Comparison of ENCODE assay signal across 9 cellular contexts in genomic region chr22:46077669-46078099, GRCh38.
DNase-seq lines count a peak whose midpoint lies in the region; ATAC-seq and TF ChIP-seq lines count a peak whose summit lies in the region.
"Had no signal": no experiment of that assay in that cellular context is flagged by ENCODE, and none has a peak within 500 bp of the region (broad histone marks: within the 10 kb centered on the region; RNA-seq: fewer than 3 reads in every experiment).

No MANE protein-coding gene starts in this region.

- H3K4me1 ChIP-seq in suprapubic skin: peaks cover 81% of the 10 kb centered on the region

- in situ Hi-C loops in brain microvascular endothelial cell (cut with HindIII; ENCODE audit: low pct_ligation_motif_present, low sequenced_read_pairs): no loop called here

- no peak for TF ChIP-seq EP300 in suprapubic skin (IDR thresholded peaks at IDR 0.05)

- ATAC-seq in HG03108 (IDR thresholded peaks at IDR 0.05; ENCODE audit: unreplicated experiment): no peak
- ATAC-seq: stimulated activated effector memory CD8-positive, alpha-beta T cell treated with anti-CD3 and anti-CD28 coated beads, Interleukin-12 subunit alpha, Interleukin-12 subunit beta, amount 100 ng/mL, for 72 hours had no signal

- WGBS in suprapubic skin: 10% methylated on average over 12 of the region's 12 CpGs

- H3K36me3 ChIP-seq in brain microvascular endothelial cell (replicated peaks): peaks cover 15% of the 10 kb centered on the region
- H3K36me3 ChIP-seq in kidney epithelial cell (ENCODE audit: control insufficient read depth, insufficient read depth, low read length): peaks cover 3% of the 10 kb centered on the region
- H3K36me3 ChIP-seq in suprapubic skin: no peaks in the 10 kb centered on the region

- H3K27me3 ChIP-seq in brain microvascular endothelial cell (replicated peaks) (no peaks in the 10 kb centered on the region), kidney epithelial cell (ENCODE audit: control insufficient read depth, insufficient read depth, low read length) (no peaks in the 10 kb centered on the region), suprapubic skin (no peaks in the 10 kb centered on the region)
- H3K27me3 ChIP-seq: neutrophil had no signal

- TF ChIP-seq POLR2A in suprapubic skin (IDR thresholded peaks at IDR 0.05): no peak

- no peaks in the 10 kb centered on the region for H3K9me3 ChIP-seq in suprapubic skin
- H3K9me3 ChIP-seq: neutrophil had no signal

- peak; percentile 52 for DNase-seq in HT1080 (ENCODE audit: low read depth)
- DNase-seq in brain microvascular endothelial cell: no peak
- no peak for DNase-seq in kidney epithelial cell (ENCODE audit: low read depth)
- peak in 1 of 2 donors; percentile 58 for DNase-seq in suprapubic skin (ENCODE audit: low spot score in 2 of 2)
- no peak for DNase-seq in GDM1 (lab: John Stamatoyannopoulos, UW)
- DNase-seq in NCI-H187 (lab: John Stamatoyannopoulos, UW): no peak

- H3K4me3 ChIP-seq in brain microvascular endothelial cell (ENCODE audit: low read depth, low read length): peak overlapping the region; percentile 32
- H3K4me3 ChIP-seq in kidney epithelial cell (ENCODE audit: low read depth, low read length): peak overlapping the region; percentile 13
- H3K4me3 ChIP-seq in suprapubic skin: peak overlapping the region; percentile 79

- H3K27ac ChIP-seq in brain microvascular endothelial cell (no peak overlapping the region), suprapubic skin (peak overlapping the region; percentile 98)
- H3K27ac ChIP-seq: neutrophil had no signal

- TF ChIP-seq CTCF in brain microvascular endothelial cell (IDR thresholded peaks at IDR 0.05; ENCODE audit: low read depth, low read length, missing control alignments) (no peak), kidney epithelial cell (IDR thresholded peaks at IDR 0.05; ENCODE audit: insufficient read depth, low read length, poor library complexity, severe bottlenecking) (no peak), suprapubic skin (IDR thresholded peaks at IDR 0.05) (no peak)

Comparison
In these comparisons a context has a peak if more than half of its experiments do, and no peak if none do; other contexts are left out.
1. H3K4me3 ChIP-seq: peak in every context shown above with its lines; median percentile 79 in suprapubic skin; 32 in brain microvascular endothelial cell; 13 in kidney epithelial cell.